7 cellular contexts compared by ENCODE assay signal in the genomic region with DNA sequence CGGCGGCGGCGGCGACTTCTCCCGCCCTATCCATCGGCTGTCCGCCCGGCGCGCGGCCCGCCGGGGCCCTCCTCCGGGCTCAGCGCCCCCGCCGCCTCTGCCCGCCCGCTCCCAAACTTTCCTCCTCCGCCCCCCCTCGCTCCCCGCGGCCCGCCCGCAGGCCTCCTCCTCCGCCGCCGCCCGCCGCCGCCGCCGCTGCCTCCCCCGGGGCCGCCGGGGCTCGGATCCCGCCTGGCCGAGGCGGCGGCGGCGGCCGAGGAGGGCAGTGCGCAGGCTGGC. TPM values are rescaled to one million over a fixed set of nuclear protein-coding genes. Genes with fewer than 3 reads are reported as not detected.
DNase-seq lines count a peak whose midpoint lies in the region; ATAC-seq and TF ChIP-seq lines count a peak whose summit lies in the region.

No MANE protein-coding gene starts in this region.

- H3K27me3 ChIP-seq in H7 (ENCODE audit: control insufficient read depth, insufficient read depth, low read length) (peaks cover 2% of the 10 kb centered on the region; the same call in 1 of the 2 replicates), gastroesophageal sphincter (no peaks in the 10 kb centered on the region), thoracic aorta (replicated peaks; ENCODE audit: insufficient read depth) (no peaks in the 10 kb centered on the region)

- DNase-seq in H7 (no peak), RWPE1 (ENCODE audit: low spot score) (no peak), thoracic aorta (ENCODE audit: low spot score) (no peak), NCI-H345 treated with DMSO at 0.1 percent for 48 hours (lab: John Stamatoyannopoulos, UW; ENCODE audit: unreplicated experiment) (no peak), activated gamma-delta T cell (lab: John Stamatoyannopoulos, UW) (no peak), NCI-H1417 (lab: John Stamatoyannopoulos, UW) (no peak)

- H3K4me3 ChIP-seq in H7 (ENCODE audit: insufficient read depth, low read depth, low read length) (peak overlapping the region; percentile 19), gastroesophageal sphincter (peak overlapping the region; percentile 58 to 85), thoracic aorta (peak overlapping the region; percentile 92)

- TF ChIP-seq EP300 in gastroesophageal sphincter (IDR thresholded peaks at IDR 0.05), result no peak

- no peaks in the 10 kb centered on the region for H3K9me3 ChIP-seq in gastroesophageal sphincter
- H3K9me3 ChIP-seq in thoracic aorta, result no peaks in the 10 kb centered on the region

- WGBS in gastroesophageal sphincter (ENCODE audit: low coverage in 1 of 2), 2 donors, result no CpG with 5 or more reads among the region's 46 CpGs

- TF ChIP-seq POLR2A in gastroesophageal sphincter (IDR thresholded peaks at IDR 0.05), result no peak

- H3K4me1 ChIP-seq in gastroesophageal sphincter (peaks cover 3 to 41% (median 4%) of the 10 kb centered on the region in 3 donors), thoracic aorta (ENCODE audit: control insufficient read depth in 1 of 2, low read depth in 2 of 2) (peaks cover 10 to 13% of the 10 kb centered on the region in 2 donors)

- H3K27ac ChIP-seq in RWPE1 (peak overlapping the region; percentile 97), gastroesophageal sphincter (peak overlapping the region; percentile 54 to 96 (median 94)), thoracic aorta (peak overlapping the region in 1 of 2 donors; percentile 74)

- TF ChIP-seq CTCF in RWPE1 (conservative IDR thresholded peaks at IDR 0.05; ENCODE audit: low read depth) (no peak), gastroesophageal sphincter (IDR thresholded peaks at IDR 0.05) (no peak), thoracic aorta (IDR thresholded peaks at IDR 0.05) (no peak)

- peak; percentile 62 for ATAC-seq in gastroesophageal sphincter
- no peak for ATAC-seq in thoracic aorta (ENCODE audit: insufficient number of reproducible peaks, low FRiP score, low read depth)

- CTCF ChIA-PET in RWPE1 (lab: Yijun Ruan, JAX), result no interaction called here

- POLR2A ChIA-PET in RWPE1 (lab: Yijun Ruan, JAX; ENCODE audit: low non-redundant PET), result no interaction called here

- H3K36me3 ChIP-seq in H7 (replicated peaks; ENCODE audit: control insufficient read depth, insufficient read depth, low read length), result no peaks in the 10 kb centered on the region
- no peaks in the 10 kb centered on the region for H3K36me3 ChIP-seq in gastroesophageal sphincter
- no peaks in the 10 kb centered on the region for H3K36me3 ChIP-seq in thoracic aorta

RNA-seq across cellular contexts. Expression of a gene that starts 0.5 kb away (rescaled TPM):
- 46.9 and 69.8 TPM in 2 replicates for total RNA-seq in H7 (2014; rRNA removed; shearing (Covaris generic))
- total RNA-seq in gastroesophageal sphincter (10 to 100 TPM; 59.9 to 81.4 (median 71.8) TPM), thoracic aorta (10 to 100 TPM; 23.9 to 34.8 TPM)

RNA-seq across cellular contexts. Expression of a gene that starts 39.7 kb away (rescaled TPM):
- 114 and 137 TPM in 2 replicates for total RNA-seq in H7 (2014; rRNA removed; shearing (Covaris generic))
- 100 to 1,000 TPM in 1 of 4 donors, 10 to 100 TPM in 3; 76.5 to 141 (median 87.5) TPM for total RNA-seq in gastroesophageal sphincter
- total RNA-seq in thoracic aorta, result 10 to 100 TPM; 73.4 to 81.5 TPM

Comparison
In these comparisons a context has a peak if more than half of its experiments do, and no peak if none do; other contexts are left out.
1. H3K4me3 ChIP-seq: peak in every context shown above with its lines; median percentile 92 in thoracic aorta; 72 in gastroesophageal sphincter; 19 in H7.